28 cellular contexts compared by ENCODE assay signal in genomic region chr17:61230461-61230860, GRCh38.
"Had no signal": no experiment of that assay in that cellular context is flagged by ENCODE, and none has a peak within 500 bp of the region (broad histone marks: within the 10 kb centered on the region; RNA-seq: fewer than 3 reads in every experiment).

No MANE protein-coding gene starts in this region.

- H3K27ac ChIP-seq: left ventricle myocardium inferior, pancreas, prostate gland, skin epidermis, stomach, testis, thyroid gland, transverse colon, upper lobe of right lung, uterus had no signal

- H3K27me3 Mint-ChIP-seq: naive thymus-derived CD4-positive, alpha-beta T cell; natural killer cell treated with Interleukin-12 subunit alpha and Interleukin-12 subunit beta and Interleukin-15 and Interleukin-18, amount 100 ng/mL, for 72 hours; stimulated activated naive B cell treated with anti-CD40 and anti-IgM and Interleukin-4, amounts not matched to agents 10 μg/mL and 1 μg/mL and 100 μg/mL, for 72 hours had no signal

- H3K4me3 ChIP-seq: left ventricle myocardium inferior, lung, mucosa of descending colon, pancreas, prostate gland, skin epidermis, stomach, testis, thyroid gland, transverse colon, upper lobe of right lung, uterus had no signal

- H3K36me3 Mint-ChIP-seq: natural killer cell treated with Interleukin-12 subunit alpha and Interleukin-12 subunit beta and Interleukin-15 and Interleukin-18, amount 100 ng/mL, for 72 hours; stimulated activated naive B cell treated with anti-CD40 and anti-IgM and Interleukin-4, amounts not matched to agents 10 μg/mL and 1 μg/mL and 100 μg/mL, for 72 hours had no signal

- DNase-seq: islet precursor cell; left ventricle myocardium inferior; mesendoderm; midbrain; mucosa of descending colon; naive thymus-derived CD4-positive, alpha-beta T cell; nucleus accumbens; pancreas; posterior cingulate gyrus; retina; right cardiac atrium; stimulated activated CD4-positive, alpha-beta T cell treated with anti-CD3 and anti-CD28 coated beads, Interleukin-12 subunit alpha, Interleukin-12 subunit beta, amount 100 ng/mL, for 4 hours; stimulated activated CD4-positive, alpha-beta T cell treated with anti-CD3 and anti-CD28 coated beads, Interleukin-15, amount 100 ng/mL, for 24 hours; stimulated activated CD4-positive, alpha-beta T cell treated with anti-CD3 and anti-CD28 coated beads, Interleukin-2, amount 100 ng/mL, for 24 hours; stimulated activated CD4-positive, alpha-beta T cell treated with anti-CD3 and anti-CD28 coated beads, Interleukin-4, amount 100 ng/mL, for 1 hour; stimulated activated naive B cell treated with anti-CD40 and anti-IgM and Interleukin-4, amounts not matched to agents 10 μg/mL and 1 μg/mL and 100 μg/mL, for 72 hours; stimulated activated naive CD8-positive, alpha-beta T cell treated with anti-CD3 and anti-CD28 coated beads, Interleukin-15, Interleukin-2, amounts not matched to agents 100 U/mL and 50 U/mL, for 24 hours; stomach; testis; thyroid gland; transverse colon; upper lobe of right lung; uterus had no signal

- H3K9me3 ChIP-seq: left ventricle myocardium inferior, mucosa of descending colon, pancreas, prostate gland, stomach, testis, thyroid gland, transverse colon, upper lobe of right lung, uterus had no signal

- H3K4me3 Mint-ChIP-seq: naive thymus-derived CD4-positive, alpha-beta T cell; natural killer cell treated with Interleukin-12 subunit alpha and Interleukin-12 subunit beta and Interleukin-15 and Interleukin-18, amount 100 ng/mL, for 72 hours; neural crest cell; stimulated activated naive B cell treated with anti-CD40 and anti-IgM and Interleukin-4, amounts not matched to agents 10 μg/mL and 1 μg/mL and 100 μg/mL, for 72 hours had no signal

- H3K9me3 Mint-ChIP-seq: naive thymus-derived CD4-positive, alpha-beta T cell; natural killer cell treated with Interleukin-12 subunit alpha and Interleukin-12 subunit beta and Interleukin-15 and Interleukin-18, amount 100 ng/mL, for 72 hours; neural crest cell; stimulated activated naive B cell treated with anti-CD40 and anti-IgM and Interleukin-4, amounts not matched to agents 10 μg/mL and 1 μg/mL and 100 μg/mL, for 72 hours had no signal

- H3K36me3 ChIP-seq: left ventricle myocardium inferior, pancreas, prostate gland, stomach, thyroid gland, transverse colon, upper lobe of right lung, uterus had no signal

- H3K4me1 ChIP-seq: prostate gland, uterus had no signal

- H3K27ac Mint-ChIP-seq: naive thymus-derived CD4-positive, alpha-beta T cell; natural killer cell treated with Interleukin-12 subunit alpha and Interleukin-12 subunit beta and Interleukin-15 and Interleukin-18, amount 100 ng/mL, for 72 hours; stimulated activated naive B cell treated with anti-CD40 and anti-IgM and Interleukin-4, amounts not matched to agents 10 μg/mL and 1 μg/mL and 100 μg/mL, for 72 hours had no signal

- H3K27me3 ChIP-seq: pancreas, stomach, testis, thyroid gland, transverse colon, upper lobe of right lung, uterus had no signal
